ENCODE assay signal across 8 cellular contexts in the genomic region with DNA sequence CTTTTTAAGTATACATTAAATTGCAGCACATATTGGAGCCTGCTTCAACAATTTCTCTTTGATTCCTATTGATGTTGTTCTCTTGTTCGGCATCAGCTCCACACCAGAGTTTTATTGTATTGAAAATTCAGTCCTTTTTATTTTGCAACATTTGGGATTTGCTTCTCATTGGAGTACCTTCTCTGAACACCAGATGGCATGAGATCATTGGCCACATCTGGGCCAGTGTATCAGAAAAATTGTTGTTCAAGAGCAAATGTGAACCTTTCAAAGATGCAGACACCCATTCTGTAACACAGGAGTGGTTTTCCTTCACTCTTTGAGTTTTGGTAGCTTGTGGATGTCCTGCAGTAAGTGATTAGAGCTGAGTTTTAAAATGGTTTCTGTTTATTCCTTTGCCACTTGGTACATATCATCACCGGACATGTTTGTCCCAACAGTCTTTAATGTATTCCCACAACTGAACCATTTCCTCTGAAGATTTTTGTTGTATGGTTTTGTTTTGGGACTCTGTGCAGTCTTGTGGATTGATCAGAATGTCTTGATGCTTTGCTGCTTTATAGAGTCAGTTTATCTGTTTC.
DNase-seq lines count a peak whose midpoint lies in the region; ATAC-seq and TF ChIP-seq lines count a peak whose summit lies in the region.

No MANE protein-coding gene starts in this region.

- no peak overlapping the region for H3K4me3 Mint-ChIP-seq in activated T-helper 2 cell treated with anti-CD3 and anti-CD28 coated beads, Interferon-gamma antibody, Interleukin-2, Interleukin-4, amounts not matched to agents 10 μg/mL and 5 μg/mL and 100 μg/mL, durations not matched to agents 14 hours and 24 hours and 36 hours (ENCODE audit: low read depth)

- no peaks in the 10 kb centered on the region for H3K27me3 Mint-ChIP-seq in activated T-helper 2 cell treated with anti-CD3 and anti-CD28 coated beads, Interferon-gamma antibody, Interleukin-2, Interleukin-4, amounts not matched to agents 10 μg/mL and 5 μg/mL and 100 μg/mL, durations not matched to agents 14 hours and 24 hours and 36 hours (ENCODE audit: low read depth)

- no peaks in the 10 kb centered on the region for H3K27me3 ChIP-seq in body of pancreas
- no peaks in the 10 kb centered on the region for H3K27me3 ChIP-seq in lung (ENCODE audit: control insufficient read depth, insufficient read depth)

- 81 to 87% methylated on average over 2 of the region's 2 CpGs for WGBS in body of pancreas, 2 donors
- 81 to 87% methylated on average over 2 of the region's 2 CpGs for WGBS in lung, 2 donors

- no peak for TF ChIP-seq POLR2A in body of pancreas (IDR thresholded peaks at IDR 0.05)

- peaks cover 31% of the 10 kb centered on the region for H3K4me1 Mint-ChIP-seq in activated T-helper 2 cell treated with anti-CD3 and anti-CD28 coated beads, Interferon-gamma antibody, Interleukin-2, Interleukin-4, amounts not matched to agents 10 μg/mL and 5 μg/mL and 100 μg/mL, durations not matched to agents 14 hours and 24 hours and 36 hours (ENCODE audit: low read depth)

- peaks cover 44% of the 10 kb centered on the region for H3K36me3 Mint-ChIP-seq in activated T-helper 2 cell treated with anti-CD3 and anti-CD28 coated beads, Interferon-gamma antibody, Interleukin-2, Interleukin-4, amounts not matched to agents 10 μg/mL and 5 μg/mL and 100 μg/mL, durations not matched to agents 14 hours and 24 hours and 36 hours (ENCODE audit: low read depth)

- no peak overlapping the region for H3K4me3 ChIP-seq in body of pancreas
- H3K4me3 ChIP-seq in lung = no peak overlapping the region

- H3K27ac Mint-ChIP-seq in activated T-helper 2 cell treated with anti-CD3 and anti-CD28 coated beads, Interferon-gamma antibody, Interleukin-2, Interleukin-4, amounts not matched to agents 10 μg/mL and 5 μg/mL and 100 μg/mL, durations not matched to agents 14 hours and 24 hours and 36 hours = no peak overlapping the region

- DNase-seq in ACHN = peak; percentile 41
- DNase-seq in NCI-H1105 treated with DMSO at 0.1 percent for 48 hours (lab: John Stamatoyannopoulos, UW) = peak; percentile 23
- peak in 1 of 4 donors; percentile 8 for DNase-seq in body of pancreas
- DNase-seq in lung (ENCODE audit: low spot score) = no peak
- no peak for DNase-seq in activated T-helper 2 cell treated with anti-CD3 and anti-CD28 coated beads, Interferon-gamma antibody, Interleukin-2, Interleukin-4, amounts not matched to agents 10 μg/mL and 5 μg/mL and 100 μg/mL, durations not matched to agents 14 hours and 24 hours and 36 hours (ENCODE audit: low spot score)
- DNase-seq in activated CD4-positive, CD25-positive, alpha-beta regulatory T cell (lab: John Stamatoyannopoulos, UW) = no peak
- DNase-seq in GM19238 (ENCODE audit: insufficient read length, low spot score) = no peak

- H3K27ac ChIP-seq in body of pancreas (no peak overlapping the region), lung (ENCODE audit: low read depth in 1 of 2, low read length in 1 of 2) (no peak overlapping the region)

- in situ Hi-C loops in ACHN (cut with HindIII; ENCODE audit: low pct_ligation_motif_present, low pct_unique_long_range_greater_than_20kb, low sequenced_read_pairs) = no loop called here

- peak; percentile 60 for TF ChIP-seq CTCF in GM12873 (IDR thresholded peaks at IDR 0.05; ENCODE audit: insufficient read depth, low read depth, low read length, missing control alignments)
- peak; percentile 5 to 57 (median 47) for TF ChIP-seq CTCF in body of pancreas (IDR thresholded peaks at IDR 0.05)
- TF ChIP-seq CTCF in lung (IDR thresholded peaks at IDR 0.05; ENCODE audit: control extremely low read depth, extremely low read depth) = peak; percentile 43

- H3K36me3 ChIP-seq in body of pancreas (replicated peaks in 1 of 2; ENCODE audit: insufficient read depth in 1 of 2, low read depth in 2 of 2) (no peaks in the 10 kb centered on the region), lung (ENCODE audit: control insufficient read depth in 2 of 2, insufficient read depth in 2 of 2, low read length in 2 of 2) (no peaks in the 10 kb centered on the region)

- H3K4me1 ChIP-seq in body of pancreas = peaks cover 5% of the 10 kb centered on the region
- no peaks in the 10 kb centered on the region for H3K4me1 ChIP-seq in lung (ENCODE audit: control insufficient read depth in 2 of 2, insufficient read depth in 2 of 2, low read length in 2 of 2)

- no peak for ATAC-seq in body of pancreas
- no peak for ATAC-seq in lung (ENCODE audit: insufficient read depth, low FRiP score)

- H3K9me3 ChIP-seq in body of pancreas (no peaks in the 10 kb centered on the region), lung (ENCODE audit: control insufficient read depth in 2 of 2, insufficient read depth in 1 of 2, low read length in 1 of 2) (no peaks in the 10 kb centered on the region)

- intact Hi-C loops in body of pancreas (cut with DNase I) = loop anchor here (5.0 kb wide), 1 partner anchor 160 kb away; no protein-coding TSS in a partner anchor
- intact Hi-C loops in activated T-helper 2 cell treated with anti-CD3 and anti-CD28 coated beads, Interferon-gamma antibody, Interleukin-2, Interleukin-4, amounts not matched to agents 10 μg/mL and 5 μg/mL and 100 μg/mL, durations not matched to agents 14 hours and 24 hours and 36 hours (cut with micrococcal nuclease) = no loop called here

- no peaks in the 10 kb centered on the region for H3K9me3 Mint-ChIP-seq in activated T-helper 2 cell treated with anti-CD3 and anti-CD28 coated beads, Interferon-gamma antibody, Interleukin-2, Interleukin-4, amounts not matched to agents 10 μg/mL and 5 μg/mL and 100 μg/mL, durations not matched to agents 14 hours and 24 hours and 36 hours

Comparison
In these comparisons a context has a peak if more than half of its experiments do, and no peak if none do; other contexts are left out.
1. DNase-seq: peak in ACHN (single experiment) and NCI-H1105 treated with DMSO at 0.1 percent for 48 hours (single experiment); none in lung (single experiment), activated T-helper 2 cell treated with anti-CD3 and anti-CD28 coated beads, Interferon-gamma antibody, Interleukin-2, Interleukin-4, amounts not matched to agents 10 μg/mL and 5 μg/mL and 100 μg/mL, durations not matched to agents 14 hours and 24 hours and 36 hours (single experiment), activated CD4-positive, CD25-positive, alpha-beta regulatory T cell (0 of 4) and GM19238 (single experiment).
2. Peak in every context shown above with its lines, with median percentiles within 50 percentile points of each other: CTCF ChIP-seq.